ENCODE assay signal across 1 cellular context in the genomic region with DNA sequence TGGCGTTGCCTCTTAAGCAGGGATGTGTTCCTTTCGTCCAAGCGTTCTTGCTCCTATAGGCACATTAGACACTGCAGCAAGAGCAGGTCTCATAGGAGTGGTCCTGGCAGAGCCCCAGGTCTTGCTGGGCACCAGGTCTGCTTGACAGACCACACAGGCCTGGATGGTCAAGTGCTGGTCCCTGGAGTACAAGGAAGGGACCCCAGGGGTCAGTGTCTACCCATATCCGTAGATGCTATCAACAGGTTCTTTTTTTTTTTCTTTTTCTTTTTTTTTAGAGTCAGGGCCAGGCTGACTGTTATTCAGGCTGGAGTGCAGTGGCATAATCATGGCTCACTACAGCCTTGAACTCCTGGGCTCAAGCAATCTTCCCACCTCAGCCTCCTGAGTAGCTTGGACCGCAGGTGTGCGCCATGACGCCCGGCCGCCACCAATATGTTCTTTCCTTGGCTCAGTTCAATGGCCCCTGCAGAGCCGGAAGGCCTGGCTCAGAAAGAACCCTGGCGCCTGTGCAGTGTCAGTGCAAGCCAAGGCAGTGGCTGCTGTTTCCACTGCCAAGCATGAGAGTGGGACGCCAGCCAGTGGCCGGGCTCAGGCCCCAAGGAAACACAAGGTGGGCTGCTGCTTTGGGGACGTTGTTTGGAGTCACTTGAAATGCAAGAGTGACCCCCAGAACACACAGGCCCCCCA.
TF ChIP-seq lines count a peak whose summit lies in the region.

No MANE protein-coding gene starts in this region.

TF ChIP-seq in HepG2, 621 proteins besides CTCF, POLR2A, EP300 and RAD21:
- no peak for TF ChIP-seq MXI1 (IDR thresholded peaks at IDR 0.05; ENCODE audit: borderline replicate concordance, low read depth, low read length)
- TF ChIP-seq, protein P1, sequence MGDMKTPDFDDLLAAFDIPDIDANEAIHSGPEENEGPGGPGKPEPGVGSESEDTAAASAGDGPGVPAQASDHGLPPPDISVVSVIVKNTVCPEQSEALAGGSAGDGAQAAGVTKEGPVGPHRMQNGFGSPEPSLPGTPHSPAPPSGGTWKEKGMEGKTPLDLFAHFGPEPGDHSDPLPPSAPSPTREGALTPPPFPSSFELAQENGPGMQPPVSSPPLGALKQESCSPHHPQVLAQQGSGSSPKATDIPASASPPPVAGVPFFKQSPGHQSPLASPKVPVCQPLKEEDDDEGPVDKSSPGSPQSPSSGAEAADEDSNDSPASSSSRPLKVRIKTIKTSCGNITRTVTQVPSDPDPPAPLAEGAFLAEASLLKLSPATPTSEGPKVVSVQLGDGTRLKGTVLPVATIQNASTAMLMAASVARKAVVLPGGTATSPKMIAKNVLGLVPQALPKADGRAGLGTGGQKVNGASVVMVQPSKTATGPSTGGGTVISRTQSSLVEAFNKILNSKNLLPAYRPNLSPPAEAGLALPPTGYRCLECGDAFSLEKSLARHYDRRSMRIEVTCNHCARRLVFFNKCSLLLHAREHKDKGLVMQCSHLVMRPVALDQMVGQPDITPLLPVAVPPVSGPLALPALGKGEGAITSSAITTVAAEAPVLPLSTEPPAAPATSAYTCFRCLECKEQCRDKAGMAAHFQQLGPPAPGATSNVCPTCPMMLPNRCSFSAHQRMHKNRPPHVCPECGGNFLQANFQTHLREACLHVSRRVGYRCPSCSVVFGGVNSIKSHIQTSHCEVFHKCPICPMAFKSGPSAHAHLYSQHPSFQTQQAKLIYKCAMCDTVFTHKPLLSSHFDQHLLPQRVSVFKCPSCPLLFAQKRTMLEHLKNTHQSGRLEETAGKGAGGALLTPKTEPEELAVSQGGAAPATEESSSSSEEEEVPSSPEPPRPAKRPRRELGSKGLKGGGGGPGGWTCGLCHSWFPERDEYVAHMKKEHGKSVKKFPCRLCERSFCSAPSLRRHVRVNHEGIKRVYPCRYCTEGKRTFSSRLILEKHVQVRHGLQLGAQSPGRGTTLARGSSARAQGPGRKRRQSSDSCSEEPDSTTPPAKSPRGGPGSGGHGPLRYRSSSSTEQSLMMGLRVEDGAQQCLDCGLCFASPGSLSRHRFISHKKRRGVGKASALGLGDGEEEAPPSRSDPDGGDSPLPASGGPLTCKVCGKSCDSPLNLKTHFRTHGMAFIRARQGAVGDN (CRISPR knock-in tag; IDR thresholded peaks at IDR 0.05), result 0 out of 2 replicates have a peak, but pooled peaks have one; percentile 13
